ENCODE assay signal across 1 cellular context in genomic region chr2:72148391-72148974, GRCh38.
TF ChIP-seq lines count a peak whose summit lies in the region.

No MANE protein-coding gene starts in this region.

TF ChIP-seq in GM12878, 131 proteins besides CTCF, POLR2A, EP300 and RAD21 (continued from another document):
- no peak for TF ChIP-seq SMAD1 (IDR thresholded peaks at IDR 0.05; ENCODE audit: low read depth, partially characterized antibody)
- no peak for TF ChIP-seq EGR1 (IDR thresholded peaks at IDR 0.05; ENCODE audit: borderline replicate concordance in 1 of 2, low read depth in 2 of 2, low read length in 2 of 2)
